8 cellular contexts compared by ENCODE assay signal in genomic region chr12:111438501-111438900, GRCh38. TPM values are rescaled to one million over a fixed set of nuclear protein-coding genes. Genes with fewer than 3 reads are reported as not detected.
DNase-seq lines count a peak whose midpoint lies in the region; ATAC-seq and TF ChIP-seq lines count a peak whose summit lies in the region.

No MANE protein-coding gene starts in this region.

- no peak for ATAC-seq in activated naive CD4-positive, alpha-beta T cell treated with anti-CD3 and anti-CD28 coated beads, Interleukin-2, amount 50 U/mL, for 72 hours
- ATAC-seq in HG03159 (IDR thresholded peaks at IDR 0.05; ENCODE audit: unreplicated experiment) (no peak), GM18511 (IDR thresholded peaks at IDR 0.05; ENCODE audit: unreplicated experiment) (no peak)

- H3K4me1 Mint-ChIP-seq in T-helper 2 cell treated with Interferon-gamma antibody and Interleukin-4, amounts not matched to agents 5 μg/mL and 100 μg/mL, for 36 hours (ENCODE audit: low read depth), result peaks cover 79% of the 10 kb centered on the region
- peaks cover 41% of the 10 kb centered on the region for H3K4me1 Mint-ChIP-seq in MCF 10A (ENCODE audit: insufficient read depth, unreplicated experiment)

- POLR2A ChIA-PET in MCF 10A (lab: Yijun Ruan, JAX), result interaction anchor here (0.8 to 1.8 kb wide), 2 partner anchors 13 to 42 kb away, joined by 3 to 6 read pairs; no protein-coding TSS in a partner anchor

- peaks cover 73% of the 10 kb centered on the region for H3K4me1 ChIP-seq in suprapubic skin

- 44% methylated on average over 10 of the region's 10 CpGs for WGBS in suprapubic skin

- no peak overlapping the region for H3K27ac ChIP-seq in suprapubic skin

- peak; percentile 56 for DNase-seq in activated naive CD4-positive, alpha-beta T cell treated with Interleukin-2 at 50 U/mL for 16 hours
- no peak for DNase-seq in activated naive CD4-positive, alpha-beta T cell treated with anti-CD3 and anti-CD28 coated beads, Interleukin-2, amount 50 U/mL, for 72 hours (ENCODE audit: low spot score in 2 of 2)
- DNase-seq in T-helper 2 cell treated with Interferon-gamma antibody and Interleukin-4, amounts not matched to agents 5 μg/mL and 100 μg/mL, for 36 hours (ENCODE audit: low spot score), result no peak
- DNase-seq in MCF 10A (ENCODE audit: unreplicated experiment) (peak; percentile 82), mucosa of gallbladder (ENCODE audit: low spot score) (peak; percentile 55), suprapubic skin (ENCODE audit: low spot score in 2 of 2) (no peak)

- no TSS peak for BruUV-seq in MCF 10A (replicated peaks; lab: Mats Ljungman, UMichigan)

- H3K9me3 Mint-ChIP-seq in activated naive CD4-positive, alpha-beta T cell treated with anti-CD3 and anti-CD28 coated beads, Interleukin-2, amount 50 U/mL, for 72 hours, result no peaks in the 10 kb centered on the region
- no peaks in the 10 kb centered on the region for H3K9me3 Mint-ChIP-seq in T-helper 2 cell treated with Interferon-gamma antibody and Interleukin-4, amounts not matched to agents 5 μg/mL and 100 μg/mL, for 36 hours
- H3K9me3 Mint-ChIP-seq in MCF 10A (ENCODE audit: unreplicated experiment), result no peaks in the 10 kb centered on the region

- no peaks in the 10 kb centered on the region for H3K27me3 ChIP-seq in suprapubic skin

- peak overlapping the region in 1 of 2 donors; percentile 80 for H3K27ac Mint-ChIP-seq in activated naive CD4-positive, alpha-beta T cell treated with anti-CD3 and anti-CD28 coated beads, Interleukin-2, amount 50 U/mL, for 72 hours
- H3K27ac Mint-ChIP-seq in T-helper 2 cell treated with Interferon-gamma antibody and Interleukin-4, amounts not matched to agents 5 μg/mL and 100 μg/mL, for 36 hours, result peak overlapping the region; percentile 82
- peak overlapping the region; percentile 50 for H3K27ac Mint-ChIP-seq in MCF 10A (ENCODE audit: low read depth, unreplicated experiment)

- H3K4me3 Mint-ChIP-seq in T-helper 2 cell treated with Interferon-gamma antibody and Interleukin-4, amounts not matched to agents 5 μg/mL and 100 μg/mL, for 36 hours, result peak overlapping the region; percentile 5
- H3K4me3 Mint-ChIP-seq in MCF 10A (ENCODE audit: unreplicated experiment), result no peak overlapping the region

- H3K9me3 ChIP-seq in suprapubic skin, result no peaks in the 10 kb centered on the region

- CTCF ChIA-PET in MCF 10A (lab: Yijun Ruan, JAX), result interaction anchor here (0.6 to 3.0 kb wide), 3 partner anchors 13 to 544 kb away, joined by 4 to 19 read pairs (median 14); no protein-coding TSS in a partner anchor

- intact Hi-C loops in MCF 10A (cut with micrococcal nuclease), result no loop called here

- no peak for TF ChIP-seq POLR2A in suprapubic skin (IDR thresholded peaks at IDR 0.05)

- TF ChIP-seq CTCF in MCF 10A (IDR thresholded peaks at IDR 0.05; ENCODE audit: unreplicated experiment), result no peak
- no peak for TF ChIP-seq CTCF in suprapubic skin (IDR thresholded peaks at IDR 0.05)

- H3K36me3 ChIP-seq in suprapubic skin, result no peaks in the 10 kb centered on the region

- no peak for TF ChIP-seq EP300 in suprapubic skin (IDR thresholded peaks at IDR 0.05)

- H3K27me3 Mint-ChIP-seq in T-helper 2 cell treated with Interferon-gamma antibody and Interleukin-4, amounts not matched to agents 5 μg/mL and 100 μg/mL, for 36 hours (ENCODE audit: low read depth), result no peaks in the 10 kb centered on the region
- no peaks in the 10 kb centered on the region for H3K27me3 Mint-ChIP-seq in MCF 10A (ENCODE audit: insufficient read depth, unreplicated experiment)

- H3K36me3 Mint-ChIP-seq in activated naive CD4-positive, alpha-beta T cell treated with anti-CD3 and anti-CD28 coated beads, Interleukin-2, amount 50 U/mL, for 72 hours, result peaks cover 5 to 6% of the 10 kb centered on the region in 2 donors
- H3K36me3 Mint-ChIP-seq in T-helper 2 cell treated with Interferon-gamma antibody and Interleukin-4, amounts not matched to agents 5 μg/mL and 100 μg/mL, for 36 hours (ENCODE audit: low read depth), result peaks cover 46% of the 10 kb centered on the region
- H3K36me3 Mint-ChIP-seq in MCF 10A (ENCODE audit: insufficient read depth, unreplicated experiment), result peaks cover 40% of the 10 kb centered on the region

- no peak overlapping the region for H3K4me3 ChIP-seq in suprapubic skin

RNA-seq across cellular contexts. Expression of gene SH2B3, which starts 32.8 kb away (rescaled TPM):
- 10 to 100 TPM; 18.0 to 24.6 TPM for total RNA-seq in activated naive CD4-positive, alpha-beta T cell treated with anti-CD3 and anti-CD28 coated beads, Interleukin-2, amount 50 U/mL, for 72 hours
- total RNA-seq in MCF 10A (2022) (4.5 and 5.1 TPM in 2 replicates), mucosa of gallbladder (21.8 TPM), suprapubic skin (1 to 10 TPM; 3.4 to 7.1 (median 4.2) TPM)

Comparison
In these comparisons a context has a peak if more than half of its experiments do, and no peak if none do; other contexts are left out.
1. DNase-seq: peak in activated naive CD4-positive, alpha-beta T cell treated with Interleukin-2 at 50 U/mL for 16 hours (single experiment), MCF 10A (single experiment) and mucosa of gallbladder (single experiment); none in activated naive CD4-positive, alpha-beta T cell treated with anti-CD3 and anti-CD28 coated beads, Interleukin-2, amount 50 U/mL, for 72 hours (0 of 2), T-helper 2 cell treated with Interferon-gamma antibody and Interleukin-4, amounts not matched to agents 5 μg/mL and 100 μg/mL, for 36 hours (single experiment) and suprapubic skin (0 of 2).